ENCODE assay signal across 40 cellular contexts in the genomic region with DNA sequence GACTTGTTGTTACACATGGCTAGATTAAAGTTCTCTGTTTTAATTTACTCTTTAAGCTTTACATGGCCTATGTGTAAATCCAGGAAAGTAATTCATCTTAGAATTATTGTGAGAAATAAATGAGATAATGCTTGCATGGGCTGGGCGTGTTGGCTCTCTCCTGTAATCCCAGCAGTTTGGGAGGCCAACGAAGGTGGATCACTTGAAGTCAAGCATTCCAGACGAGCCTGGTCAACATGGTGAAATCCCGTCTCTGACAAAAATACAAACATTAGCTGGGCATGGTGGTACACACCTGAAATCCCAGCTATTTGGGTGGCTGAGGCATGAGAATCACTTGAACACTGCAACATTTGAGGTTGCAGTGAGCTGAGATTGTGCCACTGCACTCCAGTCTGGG. TPM values are rescaled to one million over a fixed set of nuclear protein-coding genes. Genes with fewer than 3 reads are reported as not detected.
"Had no signal": no experiment of that assay in that cellular context is flagged by ENCODE, and none has a peak within 500 bp of the region (broad histone marks: within the 10 kb centered on the region; RNA-seq: fewer than 3 reads in every experiment).

No MANE protein-coding gene starts in this region.

- H3K9me3 ChIP-seq: adrenal gland, ascending aorta, body of pancreas, breast epithelium had no signal

- H3K9me3 Mint-ChIP-seq: activated naive CD4-positive, alpha-beta T cell treated with anti-CD3 and anti-CD28 coated beads for 36 hours; activated naive CD4-positive, alpha-beta T cell treated with anti-CD3 and anti-CD28 coated beads, Interleukin-2, amount 50 U/mL, for 24 hours; activated naive CD4-positive, alpha-beta T cell treated with anti-CD3 and anti-CD28 coated beads, Interleukin-2, amount 50 U/mL, for 72 hours; activated naive CD8-positive, alpha-beta T cell treated with anti-CD3 and anti-CD28 coated beads for 36 hours; activated naive CD8-positive, alpha-beta T cell treated with anti-CD3 and anti-CD28 coated beads, Interleukin-2, amount 10 ng/mL, durations not matched to agents 7 days and 5 days; activated naive CD8-positive, alpha-beta T cell treated with anti-CD3 and anti-CD28 coated beads, Interleukin-2, amount 50 U/mL, for 24 hours; activated T-cell treated with anti-CD3 and anti-CD28 coated beads, Interleukin-2, amount 50 U/mL, for 24 hours; activated T-cell treated with anti-CD3 and anti-CD28 coated beads, Interleukin-2, amount 50 U/mL, for 4 hours; activated T-cell treated with anti-CD3 and anti-CD28 coated beads, Interleukin-2, amount 50 U/mL, for 72 hours; activated T-helper 1 cell treated with anti-CD3 and anti-CD28 coated beads, Interleukin-12 subunit alpha, Interleukin-12 subunit beta, Interleukin-2, Interleukin-4 antibody, amounts not matched to agents 30 ng/mL and 10 ng/mL and 1 ng/mL, durations not matched to agents 14 hours and 24 hours and 36 hours; activated T-helper 17 cell treated with anti-CD3 and anti-CD28 coated beads, Interleukin-2, amount 50 U/mL, for 72 hours; activated T-helper 2 cell treated with anti-CD3 and anti-CD28 coated beads, Interferon-gamma antibody, Interleukin-2, Interleukin-4, amounts not matched to agents 10 μg/mL and 5 μg/mL and 100 μg/mL, durations not matched to agents 14 hours and 24 hours and 36 hours; central memory CD8-positive, alpha-beta T cell had no signal

- H3K27me3 ChIP-seq: adrenal gland, ascending aorta, body of pancreas, brain microvascular endothelial cell, breast epithelium, cardiac muscle cell had no signal

- H3K4me3 ChIP-seq: adrenal gland, ascending aorta, body of pancreas, breast epithelium, cardiac muscle cell had no signal

- H3K27ac Mint-ChIP-seq: activated naive CD4-positive, alpha-beta T cell treated with anti-CD3 and anti-CD28 coated beads for 36 hours; activated naive CD4-positive, alpha-beta T cell treated with anti-CD3 and anti-CD28 coated beads, Interleukin-2, amount 10 ng/mL, durations not matched to agents 7 days and 5 days; activated naive CD4-positive, alpha-beta T cell treated with anti-CD3 and anti-CD28 coated beads, Interleukin-2, amount 50 U/mL, for 24 hours; activated naive CD4-positive, alpha-beta T cell treated with anti-CD3 and anti-CD28 coated beads, Interleukin-2, amount 50 U/mL, for 72 hours; activated naive CD8-positive, alpha-beta T cell; activated naive CD8-positive, alpha-beta T cell treated with anti-CD3 and anti-CD28 coated beads for 36 hours; activated naive CD8-positive, alpha-beta T cell treated with anti-CD3 and anti-CD28 coated beads, Interleukin-2, amount 10 ng/mL, durations not matched to agents 7 days and 5 days; activated naive CD8-positive, alpha-beta T cell treated with anti-CD3 and anti-CD28 coated beads, Interleukin-2, amount 50 U/mL, for 24 hours; activated T-cell treated with anti-CD3 and anti-CD28 coated beads, Interleukin-2, amount 50 U/mL, for 24 hours; activated T-helper 1 cell treated with anti-CD3 and anti-CD28 coated beads, Interleukin-12 subunit alpha, Interleukin-12 subunit beta, Interleukin-2, Interleukin-4 antibody, amounts not matched to agents 30 ng/mL and 10 ng/mL and 1 ng/mL, durations not matched to agents 14 hours and 24 hours and 36 hours; activated T-helper 17 cell treated with anti-CD3 and anti-CD28 coated beads, Interleukin-2, amount 50 U/mL, for 72 hours; activated T-helper 2 cell treated with anti-CD3 and anti-CD28 coated beads, Interferon-gamma antibody, Interleukin-2, Interleukin-4, amounts not matched to agents 10 μg/mL and 5 μg/mL and 100 μg/mL, durations not matched to agents 14 hours and 24 hours and 36 hours; brain had no signal

- H3K27me3 Mint-ChIP-seq: activated naive CD8-positive, alpha-beta T cell; activated naive CD8-positive, alpha-beta T cell treated with anti-CD3 and anti-CD28 coated beads for 36 hours; activated naive CD8-positive, alpha-beta T cell treated with anti-CD3 and anti-CD28 coated beads, Interleukin-2, amount 50 U/mL, for 24 hours; activated T-cell treated with anti-CD3 and anti-CD28 coated beads, Interleukin-2, amount 50 U/mL, for 24 hours; activated T-helper 17 cell treated with anti-CD3 and anti-CD28 coated beads, Interleukin-2, amount 50 U/mL, for 72 hours had no signal

- FAIRE-seq: astrocyte had no signal

- H3K4me1 ChIP-seq: adrenal gland, ascending aorta, body of pancreas, breast epithelium had no signal

- DNase-seq: activated effector memory CD4-positive, alpha-beta T cell treated with anti-CD3 and anti-CD28 coated beads, Interleukin-2, amount 50 U/mL, for 16 hours; activated effector memory CD4-positive, alpha-beta T cell treated with Interleukin-2 at 50 U/mL for 16 hours; activated gamma-delta T cell; activated gamma-delta T cell treated with Interleukin-2 at 50 U/mL for 16 hours; activated naive CD4-positive, alpha-beta T cell; activated naive CD4-positive, alpha-beta T cell treated with anti-CD3 and anti-CD28 coated beads for 36 hours; activated naive CD4-positive, alpha-beta T cell treated with anti-CD3 and anti-CD28 coated beads, Interleukin-2, amount 10 ng/mL, durations not matched to agents 7 days and 5 days; activated naive CD4-positive, alpha-beta T cell treated with anti-CD3 and anti-CD28 coated beads, Interleukin-2, amount 50 U/mL, for 16 hours; activated naive CD4-positive, alpha-beta T cell treated with Interleukin-2 at 50 U/mL for 16 hours; activated naive CD8-positive, alpha-beta T cell treated with anti-CD3 and anti-CD28 coated beads for 36 hours; activated naive CD8-positive, alpha-beta T cell treated with anti-CD3 and anti-CD28 coated beads, Interleukin-2, amount 10 ng/mL, durations not matched to agents 7 days and 5 days; activated naive CD8-positive, alpha-beta T cell treated with anti-CD3 and anti-CD28 coated beads, Interleukin-2, amount 50 U/mL, for 24 hours; activated T-cell treated with anti-CD3 and anti-CD28 coated beads for 4 hours; activated T-cell treated with anti-CD3 and anti-CD28 coated beads, Interleukin-2, amount 50 U/mL, for 1 hour; activated T-cell treated with anti-CD3 and anti-CD28 coated beads, Interleukin-2, amount 50 U/mL, for 24 hours; activated T-cell treated with anti-CD3 and anti-CD28 coated beads, Interleukin-2, amount 50 U/mL, for 4 hours; activated T-cell treated with anti-CD3 and anti-CD28 coated beads, Interleukin-2, amount 50 U/mL, for 48 hours; activated T-cell treated with anti-CD3 and anti-CD28 coated beads, Interleukin-2, amount 50 U/mL, for 72 hours; adrenal gland; amniotic stem cell; amygdala; anterior cingulate cortex; aorta; body of pancreas; brain microvascular endothelial cell; caudate nucleus; central memory CD4-positive, alpha-beta T cell; cerebellar nuclear complex had no signal

- H3K36me3 ChIP-seq: adrenal gland, ascending aorta, brain microvascular endothelial cell, breast epithelium, cardiac muscle cell had no signal

- H3K27ac ChIP-seq: adrenal gland, ascending aorta, body of pancreas, brain microvascular endothelial cell, breast epithelium, cardiac muscle cell had no signal

- H3K4me3 Mint-ChIP-seq: activated naive CD4-positive, alpha-beta T cell treated with anti-CD3 and anti-CD28 coated beads for 36 hours; activated naive CD4-positive, alpha-beta T cell treated with anti-CD3 and anti-CD28 coated beads, Interleukin-2, amount 10 ng/mL, durations not matched to agents 7 days and 5 days; activated naive CD4-positive, alpha-beta T cell treated with anti-CD3 and anti-CD28 coated beads, Interleukin-2, amount 50 U/mL, for 24 hours; activated naive CD8-positive, alpha-beta T cell; activated naive CD8-positive, alpha-beta T cell treated with anti-CD3 and anti-CD28 coated beads for 36 hours; activated naive CD8-positive, alpha-beta T cell treated with anti-CD3 and anti-CD28 coated beads, Interleukin-2, amount 10 ng/mL, durations not matched to agents 7 days and 5 days; activated naive CD8-positive, alpha-beta T cell treated with anti-CD3 and anti-CD28 coated beads, Interleukin-2, amount 50 U/mL, for 24 hours; activated T-cell treated with anti-CD3 and anti-CD28 coated beads, Interleukin-2, amount 50 U/mL, for 24 hours; activated T-cell treated with anti-CD3 and anti-CD28 coated beads, Interleukin-2, amount 50 U/mL, for 4 hours; activated T-cell treated with anti-CD3 and anti-CD28 coated beads, Interleukin-2, amount 50 U/mL, for 72 hours; activated T-helper 1 cell treated with anti-CD3 and anti-CD28 coated beads, Interleukin-12 subunit alpha, Interleukin-12 subunit beta, Interleukin-2, Interleukin-4 antibody, amounts not matched to agents 30 ng/mL and 10 ng/mL and 1 ng/mL, durations not matched to agents 14 hours and 24 hours and 36 hours; activated T-helper 17 cell treated with anti-CD3 and anti-CD28 coated beads, Interleukin-2, amount 50 U/mL, for 72 hours; central memory CD8-positive, alpha-beta T cell had no signal

RNA-seq across cellular contexts. Expression of a gene that starts 48.0 kb away (rescaled TPM):
- total RNA-seq: activated naive CD4-positive, alpha-beta T cell treated with anti-CD3 and anti-CD28 coated beads for 36 hours; activated naive CD4-positive, alpha-beta T cell treated with anti-CD3 and anti-CD28 coated beads, Interleukin-2, amount 50 U/mL, for 72 hours; activated naive CD8-positive, alpha-beta T cell treated with anti-CD3 and anti-CD28 coated beads for 36 hours; activated naive CD8-positive, alpha-beta T cell treated with anti-CD3 and anti-CD28 coated beads, Interleukin-2, amount 10 ng/mL, durations not matched to agents 7 days and 5 days; activated T-cell treated with anti-CD3 and anti-CD28 coated beads, Interleukin-2, amount 50 U/mL, for 4 hours; activated T-cell treated with anti-CD3 and anti-CD28 coated beads, Interleukin-2, amount 50 U/mL, for 72 hours; activated T-helper 1 cell treated with anti-CD3 and anti-CD28 coated beads, Interleukin-12 subunit alpha, Interleukin-12 subunit beta, Interleukin-2, Interleukin-4 antibody, amounts not matched to agents 30 ng/mL and 10 ng/mL and 1 ng/mL, durations not matched to agents 14 hours and 24 hours and 36 hours; activated T-helper 17 cell treated with anti-CD3 and anti-CD28 coated beads, Interleukin-2, amount 50 U/mL, for 72 hours; activated T-helper 2 cell treated with anti-CD3 and anti-CD28 coated beads, Interferon-gamma antibody, Interleukin-2, Interleukin-4, amounts not matched to agents 10 μg/mL and 5 μg/mL and 100 μg/mL, durations not matched to agents 14 hours and 24 hours and 36 hours; cardiac muscle cell had no signal
- polyA plus RNA-seq: cardiac muscle cell had no signal
